In genomic region chr20:35855641-35856040, GRCh38 we compare ENCODE assay signal across 7 cellular contexts.
DNase-seq lines count a peak whose midpoint lies in the region; ATAC-seq and TF ChIP-seq lines count a peak whose summit lies in the region.
"Not testable (repeated sequence)": the region's sequence is repeated elsewhere in the genome, so short reads cannot be mapped to it uniquely, and the experiment has no call there.

No MANE protein-coding gene starts in this region.

- not testable (repeated sequence) for H3K4me1 ChIP-seq in CD4-positive, CD25-positive, alpha-beta regulatory T cell (ENCODE audit: control insufficient read depth, insufficient read depth, low read length, poor library complexity, severe bottlenecking); H9 (ENCODE audit: insufficient read depth, low read length)
- H3K4me1 ChIP-seq in Caco-2 (peaks cover 25% of the 10 kb centered on the region), trophoblast cell (ENCODE audit: control insufficient read depth in 1 of 2, insufficient read depth in 2 of 2, low read length in 2 of 2) (peaks cover 10 to 11% of the 10 kb centered on the region in 2 experiments)

- H3K4me3 ChIP-seq in CD4-positive, CD25-positive, alpha-beta regulatory T cell (ENCODE audit: low read depth, low read length); Caco-2 (ENCODE audit: low read depth, low read length); trophoblast cell (ENCODE audit: low read depth, low read length): not testable (repeated sequence)

- not testable (repeated sequence) for H3K9ac ChIP-seq in H9 (ENCODE audit: extremely low read depth, insufficient read length, low read length); trophoblast cell (ENCODE audit: low read length)

- no CpG with 5 or more reads among the region's 4 CpGs for WGBS in H9 (ENCODE audit: extremely low coverage, insufficient read length, low lambda C conversion rate)
- no CpG with 5 or more reads among the region's 4 CpGs for WGBS in trophoblast cell (ENCODE audit: extremely low coverage, insufficient coverage, insufficient read length)

- H3K4ac ChIP-seq in H9 (ENCODE audit: low read depth, low read length); trophoblast cell (ENCODE audit: low read depth, low read length): not testable (repeated sequence)

- H2AFZ ChIP-seq in H9 (ENCODE audit: low read length); trophoblast cell (ENCODE audit: insufficient read depth, low read length, poor library complexity): not testable (repeated sequence)

- H3K4me1 Mint-ChIP-seq in CD4-positive, CD25-positive, alpha-beta regulatory T cell = peaks cover 15 to 35% (median 24%) of the 10 kb centered on the region in 4 donors
- H3K4me1 Mint-ChIP-seq in Caco-2 (ENCODE audit: low read depth, unreplicated experiment) (peaks cover 35% of the 10 kb centered on the region), H9 (peaks cover 9 to 12% of the 10 kb centered on the region in 2 experiments; a peak in 3 of 4 replicates), MCF 10A (ENCODE audit: insufficient read depth, unreplicated experiment) (peaks cover 23% of the 10 kb centered on the region)
- not testable (repeated sequence) for H3K4me1 Mint-ChIP-seq in WTC11; type B pancreatic cell (ENCODE audit: unreplicated experiment)

- not testable (repeated sequence) for H3K79me2 ChIP-seq in H9 (ENCODE audit: insufficient read depth, low read length); trophoblast cell (ENCODE audit: control insufficient read depth, insufficient read depth, low read length, poor library complexity)

- peaks cover 44% of the 10 kb centered on the region for H3K36me3 Mint-ChIP-seq in CD4-positive, CD25-positive, alpha-beta regulatory T cell
- H3K36me3 Mint-ChIP-seq in Caco-2 (ENCODE audit: insufficient read depth, unreplicated experiment) (peaks cover 64% of the 10 kb centered on the region), H9 (ENCODE audit: insufficient read depth in 1 of 3, low read depth in 3 of 3) (peaks cover 8 to 29% (median 11%) of the 10 kb centered on the region in 3 experiments; a peak in 6 of 7 replicates), WTC11 (peaks cover 14% of the 10 kb centered on the region), MCF 10A (ENCODE audit: insufficient read depth, unreplicated experiment) (peaks cover 82% of the 10 kb centered on the region), type B pancreatic cell (peaks cover 31% of the 10 kb centered on the region)

- not testable (repeated sequence) for TF ChIP-seq CTCF in Caco-2 (IDR thresholded peaks at IDR 0.05; ENCODE audit: insufficient read depth in 1 of 2, low read depth in 1 of 2, low read length in 1 of 2, severe bottlenecking in 1 of 2, unreplicated experiment in 1 of 2); H9 (conservative IDR thresholded peaks at IDR 0.05); WTC11 (IDR thresholded peaks at IDR 0.05); MCF 10A (IDR thresholded peaks at IDR 0.05; ENCODE audit: unreplicated experiment); type B pancreatic cell (conservative IDR thresholded peaks at IDR 0.05)

- H2BK12ac ChIP-seq in H9 (ENCODE audit: insufficient read length, low read depth, low read length); trophoblast cell (ENCODE audit: low read length): not testable (repeated sequence)

- not testable (repeated sequence) for DNase-seq in CD4-positive, CD25-positive, alpha-beta regulatory T cell; Caco-2; H9; WTC11 (ENCODE audit: low spot score); MCF 10A (ENCODE audit: unreplicated experiment); type B pancreatic cell (ENCODE audit: extremely low spot score, unreplicated experiment)
- peak; percentile 53 to 75 for DNase-seq in trophoblast cell

- peaks cover 40% of the 10 kb centered on the region for H3K36me3 ChIP-seq in CD4-positive, CD25-positive, alpha-beta regulatory T cell (ENCODE audit: control insufficient read depth, insufficient read depth, low read length)
- not testable (repeated sequence) for H3K36me3 ChIP-seq in Caco-2 (ENCODE audit: control insufficient read depth, insufficient read depth, low read length); trophoblast cell (ENCODE audit: control insufficient read depth in 1 of 2, insufficient read depth in 2 of 2, low read length in 2 of 2)

- not testable (repeated sequence) for H3K56ac ChIP-seq in H9 (ENCODE audit: insufficient read length, low read depth, low read length)

- not testable (repeated sequence) for ATAC-seq in CD4-positive, CD25-positive, alpha-beta regulatory T cell (ENCODE audit: low read depth in 2 of 2); WTC11

- H2BK15ac ChIP-seq in H9 (ENCODE audit: low read depth, low read length) = not testable (repeated sequence)

- H3K27ac ChIP-seq in CD4-positive, CD25-positive, alpha-beta regulatory T cell (ENCODE audit: insufficient read depth, low read length, poor library complexity, severe bottlenecking); H9 (ENCODE audit: insufficient read length, low read depth, low read length); trophoblast cell (ENCODE audit: low read depth, low read length): not testable (repeated sequence)

- not testable (repeated sequence) for H3K9me3 Mint-ChIP-seq in CD4-positive, CD25-positive, alpha-beta regulatory T cell; Caco-2 (ENCODE audit: unreplicated experiment); H9; WTC11; MCF 10A (ENCODE audit: unreplicated experiment); type B pancreatic cell

- not testable (repeated sequence) for BruUV-seq in Caco-2 (replicated peaks; lab: Mats Ljungman, UMichigan); MCF 10A (replicated peaks; lab: Mats Ljungman, UMichigan)

- H3K14ac ChIP-seq in H9 (ENCODE audit: insufficient read depth, low read length); trophoblast cell (ENCODE audit: low read length): not testable (repeated sequence)

- POLR2A ChIA-PET in Caco-2 (lab: Charles Lee) = interaction anchor here (1.1 to 3.1 kb wide), 2 partner anchors 19 to 113 kb away, joined by 5 to 27 read pairs; partner anchors contain the start of gene RBM39
- POLR2A ChIA-PET in WTC11 (lab: Charles Lee) = not testable (repeated sequence)
- POLR2A ChIA-PET in MCF 10A (lab: Yijun Ruan, JAX) = interaction anchor here (1.0 to 3.6 kb wide), 9 partner anchors 8 to 141 kb away, joined by 3 to 26 read pairs (median 3); partner anchors contain the start of gene RBM39

- not testable (repeated sequence) for H2BK20ac ChIP-seq in H9 (ENCODE audit: low read depth, low read length, poor library complexity, severe bottlenecking)

- H2AK5ac ChIP-seq in H9 (ENCODE audit: insufficient read length, low read length); trophoblast cell (ENCODE audit: low read length): not testable (repeated sequence)

- not testable (repeated sequence) for H4K5ac ChIP-seq in H9 (ENCODE audit: insufficient read length, low read depth, low read length)

- not testable (repeated sequence) for H3K79me1 ChIP-seq in H9 (ENCODE audit: insufficient read depth, low read depth, low read length, poor library complexity, severe bottlenecking); trophoblast cell (ENCODE audit: low read length)

- H2BK120ac ChIP-seq in H9 (ENCODE audit: low read depth, low read length, poor library complexity, severe bottlenecking); trophoblast cell (ENCODE audit: insufficient read depth, low read length, poor library complexity): not testable (repeated sequence)

- not testable (repeated sequence) for H3K9me3 ChIP-seq in CD4-positive, CD25-positive, alpha-beta regulatory T cell (ENCODE audit: control insufficient read depth in 2 of 2, low read length in 2 of 2); Caco-2; H9 (ENCODE audit: control insufficient read depth, low read depth, low read length); trophoblast cell (ENCODE audit: insufficient read depth, low read depth, low read length)

- H3K23me2 ChIP-seq in H9 (ENCODE audit: insufficient read length, low read depth, low read length, poor library complexity, severe bottlenecking) = not testable (repeated sequence)

- H3K4me2 ChIP-seq in H9 (ENCODE audit: insufficient read depth, insufficient read length, low read length); trophoblast cell (ENCODE audit: low read length): not testable (repeated sequence)

- H4K91ac ChIP-seq in H9 (ENCODE audit: insufficient read length, low read depth, low read length); trophoblast cell (ENCODE audit: low read depth, low read length): not testable (repeated sequence)

- H3K27me3 ChIP-seq in CD4-positive, CD25-positive, alpha-beta regulatory T cell (ENCODE audit: control insufficient read depth, insufficient read depth, low read length); Caco-2 (replicated peaks; ENCODE audit: control insufficient read depth, insufficient read depth, low read length); H9 (ENCODE audit: insufficient read depth, low read length); trophoblast cell (ENCODE audit: insufficient read depth, low read length): not testable (repeated sequence)

- not testable (repeated sequence) for H3K18ac ChIP-seq in H9 (ENCODE audit: insufficient read length, low read depth, low read length); trophoblast cell (ENCODE audit: low read length)

- CTCF ChIA-PET in Caco-2 (lab: Charles Lee); WTC11 (lab: Charles Lee): not testable (repeated sequence)
- CTCF ChIA-PET in MCF 10A (lab: Yijun Ruan, JAX) = interaction anchor here (1.5 to 2.0 kb wide), 2 partner anchors 9 to 12 kb away, joined by 3 to 5 read pairs; no protein-coding TSS in a partner anchor

- H2BK5ac ChIP-seq in H9 (ENCODE audit: insufficient read length, low read length); trophoblast cell (ENCODE audit: low read depth, low read length, poor library complexity): not testable (repeated sequence)

- not testable (repeated sequence) for H3K23ac ChIP-seq in H9 (ENCODE audit: insufficient read length, low read depth, low read length); trophoblast cell (ENCODE audit: low read length)

- intact Hi-C loops in Caco-2 (cut with micrococcal nuclease; ENCODE audit: unreplicated experiment) = loop anchor here (2.0 kb wide), 1 partner anchor 29 kb away; no protein-coding TSS in a partner anchor
- intact Hi-C loops in MCF 10A (cut with micrococcal nuclease) = not testable (repeated sequence)

- H4K20me1 ChIP-seq in H9 (ENCODE audit: control insufficient read depth, insufficient read depth, insufficient read length) = not testable (repeated sequence)

- not testable (repeated sequence) for H4K12ac ChIP-seq in trophoblast cell (ENCODE audit: low read depth, low read length)

- H4K8ac ChIP-seq in H9 (replicated peaks; ENCODE audit: insufficient read length, low read depth, low read length); trophoblast cell (ENCODE audit: low read depth, low read length): not testable (repeated sequence)

- not testable (repeated sequence) for H3K27me3 Mint-ChIP-seq in CD4-positive, CD25-positive, alpha-beta regulatory T cell; Caco-2 (ENCODE audit: insufficient read depth, unreplicated experiment); H9 (ENCODE audit: low read depth); WTC11 (ENCODE audit: low read depth); MCF 10A (ENCODE audit: insufficient read depth, unreplicated experiment); type B pancreatic cell

- H3K27ac Mint-ChIP-seq in CD4-positive, CD25-positive, alpha-beta regulatory T cell = peak overlapping the region in 2 of 3 donors; percentile 67 to 81
- H3K27ac Mint-ChIP-seq in Caco-2 (ENCODE audit: unreplicated experiment) (peak overlapping the region; percentile 0), H9 (peak overlapping the region in 2 of 3 experiments; percentile 8 to 76; a peak in 2 of 7 replicates), WTC11 (peak overlapping the region; percentile 27), MCF 10A (ENCODE audit: low read depth, unreplicated experiment) (peak overlapping the region; percentile 42), type B pancreatic cell (peak overlapping the region; percentile 92)

- H3K4me3 Mint-ChIP-seq in CD4-positive, CD25-positive, alpha-beta regulatory T cell; Caco-2 (ENCODE audit: unreplicated experiment); H9; WTC11; MCF 10A (ENCODE audit: unreplicated experiment); type B pancreatic cell: not testable (repeated sequence)

- H3T11ph ChIP-seq in H9 (ENCODE audit: low read length) = not testable (repeated sequence)

Comparison
In these comparisons a context has a peak if more than half of its experiments do, and no peak if none do; other contexts are left out.
1. H3K27ac Mint-ChIP-seq: peak in every context shown above with its lines; median percentile 92 in type B pancreatic cell; 74 in CD4-positive, CD25-positive, alpha-beta regulatory T cell; 42 in H9; 42 in MCF 10A; 27 in WTC11; 0 in Caco-2.